ENCODE assay signal across 20 cellular contexts in the genomic region with DNA sequence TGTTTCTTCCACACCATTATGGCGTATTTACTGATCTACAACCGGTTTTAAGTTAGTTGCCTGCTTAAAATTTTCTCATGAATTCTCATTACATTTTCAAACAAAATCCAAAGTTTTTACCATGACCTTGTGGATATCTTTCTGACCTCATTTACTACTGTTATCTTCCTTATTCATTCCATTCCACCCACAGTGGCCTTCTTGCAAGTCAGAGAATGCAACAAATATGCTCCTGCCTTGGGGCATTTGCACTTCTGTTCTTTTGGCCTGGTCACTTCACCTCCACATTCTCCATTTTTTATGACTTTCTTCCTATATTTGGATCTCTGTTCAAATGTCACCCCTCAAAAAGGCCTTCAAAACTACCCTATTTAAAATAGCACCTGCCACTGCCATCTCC. TPM values are rescaled to one million over a fixed set of nuclear protein-coding genes. Genes with fewer than 3 reads are reported as not detected.
DNase-seq lines count a peak whose midpoint lies in the region; ATAC-seq and TF ChIP-seq lines count a peak whose summit lies in the region.
"Had no signal": no experiment of that assay in that cellular context is flagged by ENCODE, and none has a peak within 500 bp of the region (broad histone marks: within the 10 kb centered on the region; RNA-seq: fewer than 3 reads in every experiment).

No MANE protein-coding gene starts in this region.

- no peaks in the 10 kb centered on the region for H3K9me2 ChIP-seq in MM.1S (replicated peaks; ENCODE audit: insufficient read depth, low read length)

- no peaks in the 10 kb centered on the region for H3K9me3 Mint-ChIP-seq in activated T-cell treated with anti-CD3 and anti-CD28 coated beads, Interleukin-2, amount 50 U/mL, for 72 hours
- no peaks in the 10 kb centered on the region for H3K9me3 Mint-ChIP-seq in activated T-helper 2 cell treated with anti-CD3 and anti-CD28 coated beads, Interferon-gamma antibody, Interleukin-2, Interleukin-4, amounts not matched to agents 10 μg/mL and 5 μg/mL and 100 μg/mL, durations not matched to agents 14 hours and 24 hours and 36 hours
- no peaks in the 10 kb centered on the region for H3K9me3 Mint-ChIP-seq in stimulated activated memory B cell treated with anti-CD40 and anti-IgM and Interleukin-4, amounts not matched to agents 10 μg/mL and 1 μg/mL and 100 μg/mL, for 72 hours

- 94 to 97% methylated on average over 2 of the region's 2 CpGs for WGBS in esophagus squamous epithelium, 2 donors

- no peaks in the 10 kb centered on the region for H3K27me3 Mint-ChIP-seq in activated T-cell treated with anti-CD3 and anti-CD28 coated beads, Interleukin-2, amount 50 U/mL, for 72 hours (ENCODE audit: low read depth)
- no peaks in the 10 kb centered on the region for H3K27me3 Mint-ChIP-seq in activated T-helper 2 cell treated with anti-CD3 and anti-CD28 coated beads, Interferon-gamma antibody, Interleukin-2, Interleukin-4, amounts not matched to agents 10 μg/mL and 5 μg/mL and 100 μg/mL, durations not matched to agents 14 hours and 24 hours and 36 hours (ENCODE audit: low read depth)
- no peaks in the 10 kb centered on the region for H3K27me3 Mint-ChIP-seq in stimulated activated memory B cell treated with anti-CD40 and anti-IgM and Interleukin-4, amounts not matched to agents 10 μg/mL and 1 μg/mL and 100 μg/mL, for 72 hours

- H4K20me1 ChIP-seq in MM.1S (ENCODE audit: insufficient read depth, low read length): no peaks in the 10 kb centered on the region; the same call in 1 of the 2 replicates

- intact Hi-C loops in activated T-helper 2 cell treated with anti-CD3 and anti-CD28 coated beads, Interferon-gamma antibody, Interleukin-2, Interleukin-4, amounts not matched to agents 10 μg/mL and 5 μg/mL and 100 μg/mL, durations not matched to agents 14 hours and 24 hours and 36 hours (cut with micrococcal nuclease): no loop called here
- intact Hi-C loops in esophagus squamous epithelium (cut with DNase I): loop anchor here (10.0 kb wide), 1 partner anchor 209 kb away; no protein-coding TSS in a partner anchor

- H3K36me3 ChIP-seq in esophagus squamous epithelium (no peaks in the 10 kb centered on the region), MM.1S (replicated peaks; ENCODE audit: insufficient read depth, low read length) (peaks cover 4% of the 10 kb centered on the region; the same call in 1 of the 2 replicates)
- H3K36me3 ChIP-seq: Peyer's patch had no signal

- H3K79me2 ChIP-seq in MM.1S (ENCODE audit: low read length): peaks cover 20% of the 10 kb centered on the region

- H3K27me3 ChIP-seq in esophagus squamous epithelium (no peaks in the 10 kb centered on the region), MM.1S (replicated peaks; ENCODE audit: insufficient read depth, low read length) (no peaks in the 10 kb centered on the region)
- H3K27me3 ChIP-seq: Peyer's patch had no signal

- TF ChIP-seq POLR2A in esophagus squamous epithelium (IDR thresholded peaks at IDR 0.05): no peak

- ATAC-seq in activated T-cell treated with anti-CD3 and anti-CD28 coated beads, Interleukin-2, amount 50 U/mL, for 72 hours (replicated peaks in 1 of 2): no peak
- no peak for ATAC-seq in stimulated activated memory B cell treated with anti-CD40 and anti-IgM and Interleukin-4, amounts not matched to agents 10 μg/mL and 1 μg/mL and 100 μg/mL, for 72 hours
- ATAC-seq in GM19452 (IDR thresholded peaks at IDR 0.05; ENCODE audit: unreplicated experiment): no peak
- ATAC-seq: HCT116 had no signal

- no peak overlapping the region for H3K9ac ChIP-seq in MM.1S (ENCODE audit: low read length)
- H3K9ac ChIP-seq: GM23248 had no signal

- H3K27ac ChIP-seq in esophagus squamous epithelium: no peak overlapping the region
- H3K27ac ChIP-seq in MM.1S (ENCODE audit: low read length): no peak overlapping the region
- H3K27ac ChIP-seq: GM23248, Peyer's patch had no signal

- no peak overlapping the region for H3K4me3 Mint-ChIP-seq in activated T-cell treated with anti-CD3 and anti-CD28 coated beads, Interleukin-2, amount 50 U/mL, for 72 hours
- H3K4me3 Mint-ChIP-seq in activated T-helper 2 cell treated with anti-CD3 and anti-CD28 coated beads, Interferon-gamma antibody, Interleukin-2, Interleukin-4, amounts not matched to agents 10 μg/mL and 5 μg/mL and 100 μg/mL, durations not matched to agents 14 hours and 24 hours and 36 hours (ENCODE audit: low read depth): no peak overlapping the region
- no peak overlapping the region for H3K4me3 Mint-ChIP-seq in stimulated activated memory B cell treated with anti-CD40 and anti-IgM and Interleukin-4, amounts not matched to agents 10 μg/mL and 1 μg/mL and 100 μg/mL, for 72 hours

- no peak for DNase-seq in activated T-cell treated with anti-CD3 and anti-CD28 coated beads, Interleukin-2, amount 50 U/mL, for 72 hours
- no peak for DNase-seq in activated T-cell treated with anti-CD3 and anti-CD28 coated beads, Interleukin-2, amount 50 U/mL, for 48 hours
- no peak for DNase-seq in activated T-helper 2 cell treated with anti-CD3 and anti-CD28 coated beads, Interferon-gamma antibody, Interleukin-2, Interleukin-4, amounts not matched to agents 10 μg/mL and 5 μg/mL and 100 μg/mL, durations not matched to agents 14 hours and 24 hours and 36 hours (ENCODE audit: low spot score)
- DNase-seq in fibroblast of the aortic adventitia (ENCODE audit: low read depth) (peak; percentile 5), esophagus squamous epithelium (lab: John Stamatoyannopoulos, UW) (no peak), MM.1S (no peak)
- DNase-seq: 8988T, C1 segment of cervical spinal cord, DMS153, GM23248, Kasumi-1, MV-4-11, NCI-H1417 treated with DMSO at 0.1 percent for 48 hours, NCI-H2029, NCI-H510A treated with DMSO at 0.1 percent for 48 hours, Peyer's patch, SHP77 had no signal

- no peak overlapping the region for H3K4me3 ChIP-seq in fibroblast of the aortic adventitia (ENCODE audit: low read depth, low read length)
- no peak overlapping the region for H3K4me3 ChIP-seq in esophagus squamous epithelium
- H3K4me3 ChIP-seq in MM.1S (ENCODE audit: low read length): no peak overlapping the region
- H3K4me3 ChIP-seq: GM23248, Peyer's patch had no signal

- H3K9me3 ChIP-seq in esophagus squamous epithelium (no peaks in the 10 kb centered on the region), MM.1S (replicated peaks; ENCODE audit: insufficient read depth, low read length) (no peaks in the 10 kb centered on the region)
- H3K9me3 ChIP-seq: Peyer's patch had no signal

- H3K36me3 Mint-ChIP-seq in activated T-cell treated with anti-CD3 and anti-CD28 coated beads, Interleukin-2, amount 50 U/mL, for 72 hours (ENCODE audit: insufficient read depth in 2 of 2): no peaks in the 10 kb centered on the region
- H3K36me3 Mint-ChIP-seq in activated T-helper 2 cell treated with anti-CD3 and anti-CD28 coated beads, Interferon-gamma antibody, Interleukin-2, Interleukin-4, amounts not matched to agents 10 μg/mL and 5 μg/mL and 100 μg/mL, durations not matched to agents 14 hours and 24 hours and 36 hours (ENCODE audit: low read depth): peaks cover 16% of the 10 kb centered on the region
- H3K36me3 Mint-ChIP-seq in stimulated activated memory B cell treated with anti-CD40 and anti-IgM and Interleukin-4, amounts not matched to agents 10 μg/mL and 1 μg/mL and 100 μg/mL, for 72 hours: peaks cover 36% of the 10 kb centered on the region

- TF ChIP-seq CTCF in fibroblast of the aortic adventitia (IDR thresholded peaks at IDR 0.05; ENCODE audit: insufficient read depth, low read length): no peak
- no peak for TF ChIP-seq CTCF in esophagus squamous epithelium (IDR thresholded peaks at IDR 0.05)
- no peak for TF ChIP-seq CTCF in MM.1S (IDR thresholded peaks at IDR 0.05; ENCODE audit: low read length)

- H2AFZ ChIP-seq in MM.1S (ENCODE audit: low read length): no peak overlapping the region
- H2AFZ ChIP-seq: GM23248 had no signal

- H3K4me2 ChIP-seq in MM.1S (ENCODE audit: low read depth, low read length): no peak overlapping the region

- H3K4me1 ChIP-seq in esophagus squamous epithelium (no peaks in the 10 kb centered on the region), MM.1S (ENCODE audit: low read length) (no peaks in the 10 kb centered on the region)
- H3K4me1 ChIP-seq: Peyer's patch had no signal

- H3K4me1 Mint-ChIP-seq in activated T-cell treated with anti-CD3 and anti-CD28 coated beads, Interleukin-2, amount 50 U/mL, for 72 hours (ENCODE audit: low read depth): no peaks in the 10 kb centered on the region
- peaks cover 4% of the 10 kb centered on the region for H3K4me1 Mint-ChIP-seq in activated T-helper 2 cell treated with anti-CD3 and anti-CD28 coated beads, Interferon-gamma antibody, Interleukin-2, Interleukin-4, amounts not matched to agents 10 μg/mL and 5 μg/mL and 100 μg/mL, durations not matched to agents 14 hours and 24 hours and 36 hours (ENCODE audit: low read depth)
- H3K4me1 Mint-ChIP-seq in stimulated activated memory B cell treated with anti-CD40 and anti-IgM and Interleukin-4, amounts not matched to agents 10 μg/mL and 1 μg/mL and 100 μg/mL, for 72 hours: peaks cover 7% of the 10 kb centered on the region

- peak overlapping the region; percentile 45 for H3K27ac Mint-ChIP-seq in activated T-cell treated with anti-CD3 and anti-CD28 coated beads, Interleukin-2, amount 50 U/mL, for 72 hours
- H3K27ac Mint-ChIP-seq in activated T-helper 2 cell treated with anti-CD3 and anti-CD28 coated beads, Interferon-gamma antibody, Interleukin-2, Interleukin-4, amounts not matched to agents 10 μg/mL and 5 μg/mL and 100 μg/mL, durations not matched to agents 14 hours and 24 hours and 36 hours: peak overlapping the region; percentile 1
- H3K27ac Mint-ChIP-seq in stimulated activated memory B cell treated with anti-CD40 and anti-IgM and Interleukin-4, amounts not matched to agents 10 μg/mL and 1 μg/mL and 100 μg/mL, for 72 hours: no peak overlapping the region

- H3F3A ChIP-seq in MM.1S (ENCODE audit: insufficient read depth, low read length): no peaks in the 10 kb centered on the region

RNA-seq across cellular contexts. Expression of a gene that starts 8.8 kb away (rescaled TPM):
- total RNA-seq in activated T-cell treated with anti-CD3 and anti-CD28 coated beads, Interleukin-2, amount 50 U/mL, for 72 hours: 1 to 10 TPM; 2.4 to 3.0 TPM
- total RNA-seq in activated T-helper 2 cell treated with anti-CD3 and anti-CD28 coated beads, Interferon-gamma antibody, Interleukin-2, Interleukin-4, amounts not matched to agents 10 μg/mL and 5 μg/mL and 100 μg/mL, durations not matched to agents 14 hours and 24 hours and 36 hours: 3.5 and 3.9 TPM in 2 replicates
- total RNA-seq in fibroblast of the aortic adventitia (ENCODE audit: low replicate concordance) (0.18 and 0.25 TPM in 2 replicates), esophagus squamous epithelium (1 to 10 TPM; 1.9 to 4.9 (median 4.4) TPM)
- total RNA-seq: GM23248 had no signal

RNA-seq across cellular contexts. Expression of a gene that starts 50.4 kb away (rescaled TPM):
- 10 to 100 TPM; 14.2 to 17.9 TPM for total RNA-seq in activated T-cell treated with anti-CD3 and anti-CD28 coated beads, Interleukin-2, amount 50 U/mL, for 72 hours
- 18.5 and 19.2 TPM in 2 replicates for total RNA-seq in activated T-helper 2 cell treated with anti-CD3 and anti-CD28 coated beads, Interferon-gamma antibody, Interleukin-2, Interleukin-4, amounts not matched to agents 10 μg/mL and 5 μg/mL and 100 μg/mL, durations not matched to agents 14 hours and 24 hours and 36 hours
- total RNA-seq in fibroblast of the aortic adventitia (ENCODE audit: low replicate concordance): 2.1 and 2.3 TPM in 2 replicates
- 1 to 10 TPM; 2.0 to 4.2 (median 2.3) TPM for total RNA-seq in esophagus squamous epithelium

RNA-seq across cellular contexts. Expression of a gene that starts 50.5 kb away (rescaled TPM):
- total RNA-seq in activated T-cell treated with anti-CD3 and anti-CD28 coated beads, Interleukin-2, amount 50 U/mL, for 72 hours: 10 to 100 TPM; 42.2 to 58.6 TPM
- total RNA-seq in activated T-helper 2 cell treated with anti-CD3 and anti-CD28 coated beads, Interferon-gamma antibody, Interleukin-2, Interleukin-4, amounts not matched to agents 10 μg/mL and 5 μg/mL and 100 μg/mL, durations not matched to agents 14 hours and 24 hours and 36 hours: 43.4 and 44.0 TPM in 2 replicates
- total RNA-seq in fibroblast of the aortic adventitia (ENCODE audit: low replicate concordance): 7.4 and 19.5 TPM in 2 replicates
- 10 to 100 TPM in 3 of 4 donors, 1 to 10 TPM in 1; 8.2 to 33.8 (median 23.3) TPM for total RNA-seq in esophagus squamous epithelium
